Comparison of ENCODE assay signal across 2 cellular contexts in genomic region chr5:96004754-96005153, GRCh38.
TF ChIP-seq lines count a peak whose summit lies in the region.

No MANE protein-coding gene starts in this region.

TF ChIP-seq in HepG2, 621 proteins besides CTCF, POLR2A, EP300 and RAD21:
- TF ChIP-seq SIX4 (CRISPR knock-in tag; IDR thresholded peaks at IDR 0.05) (peak; percentile 22; the same call in 1 of the 2 replicates), SIX1 (CRISPR knock-in tag; IDR thresholded peaks at IDR 0.05; ENCODE audit: borderline replicate concordance) (peak; percentile 74; the same call in 1 of the 2 replicates), ZNF614 (CRISPR knock-in tag; IDR thresholded peaks at IDR 0.05; ENCODE audit: borderline replicate concordance) (no peak), IRF1 (CRISPR knock-in tag; IDR thresholded peaks at IDR 0.05; ENCODE audit: low read depth) (no peak), HOXA3 (CRISPR knock-in tag; IDR thresholded peaks at IDR 0.05) (no peak), ZNF317 (CRISPR knock-in tag; IDR thresholded peaks at IDR 0.05) (peak; percentile 97)

TF ChIP-seq in IMR-90, 13 proteins besides CTCF, POLR2A, EP300 and RAD21:
- TF ChIP-seq ELK1 (IDR thresholded peaks at IDR 0.05; ENCODE audit: borderline replicate concordance, low read depth, low read length) (no peak), RCOR1 (IDR thresholded peaks at IDR 0.05; ENCODE audit: insufficient replicate concordance, low read length) (no peak), NFE2L2 (IDR thresholded peaks at IDR 0.05; ENCODE audit: low read depth, low read length) (no peak), FOS (IDR thresholded peaks at IDR 0.05; ENCODE audit: low read depth, low read length) (no peak), BHLHE40 (IDR thresholded peaks at IDR 0.05; ENCODE audit: low read depth, low read length) (no peak), MAFK (IDR thresholded peaks at IDR 0.05; ENCODE audit: low read depth, low read length) (no peak), MXI1 (IDR thresholded peaks at IDR 0.05; ENCODE audit: borderline replicate concordance, low read depth, low read length) (no peak), CHD1 (IDR thresholded peaks at IDR 0.05; ENCODE audit: low read depth, low read length) (no peak)
